In genomic region chr5:172775326-172776234, GRCh38 we compare ENCODE assay signal across 9 cellular contexts. TPM values are rescaled to one million over a fixed set of nuclear protein-coding genes. Genes with fewer than 3 reads are reported as not detected.
DNase-seq lines count a peak whose midpoint lies in the region; ATAC-seq and TF ChIP-seq lines count a peak whose summit lies in the region.
"Had no signal": no experiment of that assay in that cellular context is flagged by ENCODE, and none has a peak within 500 bp of the region (broad histone marks: within the 10 kb centered on the region; RNA-seq: fewer than 3 reads in every experiment).

No MANE protein-coding gene starts in this region.

- no peak for TF ChIP-seq CTCF in esophagus muscularis mucosa (IDR thresholded peaks at IDR 0.05)
- no peak for TF ChIP-seq CTCF in omental fat pad (IDR thresholded peaks at IDR 0.05)

- TF ChIP-seq POLR2A in esophagus muscularis mucosa (IDR thresholded peaks at IDR 0.05; ENCODE audit: low read depth): peak; percentile 26

- intact Hi-C loops in esophagus muscularis mucosa (cut with DNase I): no loop called here

- DNase-seq in CD1c-positive myeloid dendritic cell (ENCODE audit: extremely low spot score) (peak; percentile 92), NT2/D1 (ENCODE audit: low read depth, low spot score) (no peak), esophagus muscularis mucosa (ENCODE audit: extremely low spot score) (peak; percentile 98), omental fat pad (ENCODE audit: low spot score) (peak; percentile 89), amygdala (lab: John Stamatoyannopoulos, UW) (no peak)
- DNase-seq: activated T-cell treated with anti-CD3 and anti-CD28 coated beads, Interleukin-2, amount 50 U/mL, for 1 hour had no signal

- H3K9me3 ChIP-seq in NT2/D1 (ENCODE audit: insufficient read depth, low read length) (peaks cover 5% of the 10 kb centered on the region; the same call in 1 of the 2 replicates), esophagus muscularis mucosa (peaks cover 0 to 4% (median 0%) of the 10 kb centered on the region in 4 donors)

- no peaks in the 10 kb centered on the region for H3K36me3 ChIP-seq in NT2/D1 (ENCODE audit: insufficient read depth, insufficient read length, low read length)
- peaks cover 0 to 3% (median 1%) of the 10 kb centered on the region in 4 donors for H3K36me3 ChIP-seq in esophagus muscularis mucosa

- no peak overlapping the region for H3K4me3 ChIP-seq in NT2/D1 (ENCODE audit: insufficient read length, low read depth)
- no peak overlapping the region for H3K4me3 ChIP-seq in esophagus muscularis mucosa

- TF ChIP-seq EP300 in esophagus muscularis mucosa (IDR thresholded peaks at IDR 0.05): peak; percentile 70

- H3K27ac ChIP-seq in esophagus muscularis mucosa (replicated peaks in 1 of 4): peak overlapping the region; percentile 99 to 100 (median 100)

- 89% methylated on average over 6 of the region's 11 CpGs for whole genome bisulfite sequencing in esophagus muscularis mucosa

- ATAC-seq in omental fat pad (ENCODE audit: low FRiP score): peak; percentile 49
- ATAC-seq in GM21367 (IDR thresholded peaks at IDR 0.05; ENCODE audit: unreplicated experiment): no peak
- ATAC-seq in GM19452 (IDR thresholded peaks at IDR 0.05; ENCODE audit: unreplicated experiment): no peak
- ATAC-seq in HG03159 (IDR thresholded peaks at IDR 0.05; ENCODE audit: unreplicated experiment): no peak

- peak overlapping the region; percentile 11 for H3K9ac ChIP-seq in NT2/D1 (ENCODE audit: insufficient read length, low read depth)

- H3K27me3 ChIP-seq in NT2/D1 (ENCODE audit: insufficient read depth, insufficient read length): no peaks in the 10 kb centered on the region
- H3K27me3 ChIP-seq in esophagus muscularis mucosa: peaks cover 0 to 5% (median 0%) of the 10 kb centered on the region in 4 donors

- H3K4me1 ChIP-seq in NT2/D1 (ENCODE audit: insufficient read depth, insufficient read length) (peaks cover 7% of the 10 kb centered on the region), esophagus muscularis mucosa (peaks cover 38 to 73% (median 68%) of the 10 kb centered on the region in 4 donors)

RNA-seq across cellular contexts. Expression of gene DUSP1, which starts 4.6 kb away (rescaled TPM):
- total RNA-seq in esophagus muscularis mucosa (100 to 1,000 TPM; 455 to 718 (median 676) TPM), omental fat pad (1,000 to 10,000 TPM; 1,645 to 2,968 (median 1,824) TPM)

RNA-seq across cellular contexts. Expression of gene ERGIC1, which starts 58.5 kb away (rescaled TPM):
- total RNA-seq in esophagus muscularis mucosa: 100 to 1,000 TPM; 105 to 161 (median 145) TPM
- total RNA-seq in omental fat pad: 100 to 1,000 TPM in 3 of 4 donors, 10 to 100 TPM in 1; 98.8 to 227 (median 129) TPM

Comparison
In these comparisons a context has a peak if more than half of its experiments do, and no peak if none do; other contexts are left out.
1. DNase-seq: peak in CD1c-positive myeloid dendritic cell (single experiment), esophagus muscularis mucosa (single experiment) and omental fat pad (single experiment); none in NT2/D1 (single experiment) and amygdala (0 of 56).